ENCODE assay signal across 20 cellular contexts in genomic region chr6:111598211-111598610, GRCh38. TPM values are rescaled to one million over a fixed set of nuclear protein-coding genes. Genes with fewer than 3 reads are reported as not detected.
A peak's percentile ranks its signal among the peaks of the same experiment; 100 is the strongest.
DNase-seq lines count a peak whose midpoint lies in the region; ATAC-seq and TF ChIP-seq lines count a peak whose summit lies in the region.
"Had no signal": no experiment of that assay in that cellular context is flagged by ENCODE, and none has a peak within 500 bp of the region (broad histone marks: within the 10 kb centered on the region; RNA-seq: fewer than 3 reads in every experiment).

No MANE protein-coding gene starts in this region.

- DNase-seq in heart left ventricle (no peak), cardiac septum (ENCODE audit: low spot score) (no peak), esophagus squamous epithelium (lab: John Stamatoyannopoulos, UW) (no peak), vagina (ENCODE audit: extremely low spot score in 2 of 2) (no peak), GM13976 (ENCODE audit: low spot score) (no peak), GM23248 (no peak)
- DNase-seq in activated CD4-positive, alpha-beta T cell treated with anti-CD3 and anti-CD28 coated beads, Interleukin-2, amount 10 ng/mL, durations not matched to agents 7 days and 5 days: no peak
- DNase-seq: 8988T; activated CD4-positive, alpha-beta T cell treated with anti-CD3 and anti-CD28 coated beads, Interleukin-2, amount 50 U/mL, for 4 hours; BE2C; cerebellar nuclear complex; effector memory CD4-positive, alpha-beta T cell; hippocampal formation; NCI-H1417; NCI-H2171 treated with DMSO at 0.1 percent for 48 hours; NCI-H69; SHP77 treated with DMSO at 0.1 percent for 48 hours; thyroid gland had no signal

- no peaks in the 10 kb centered on the region for H3K9me2 ChIP-seq in GM23248 (ENCODE audit: insufficient read depth)

- no peak for ATAC-seq in heart left ventricle
- ATAC-seq: stimulated activated effector memory CD8-positive, alpha-beta T cell treated with anti-CD3 and anti-CD28 coated beads, Interleukin-12 subunit alpha, Interleukin-12 subunit beta, amount 100 ng/mL, for 72 hours had no signal

- in situ Hi-C loops in GM13976 (cut with MboI; ENCODE audit: low sequenced_read_pairs, unreplicated experiment) (no loop called here), GM23248 (cut with MboI) (no loop called here)

- TF ChIP-seq POLR2A in heart left ventricle (IDR thresholded peaks at IDR 0.05) (no peak), esophagus squamous epithelium (IDR thresholded peaks at IDR 0.05) (no peak), vagina (IDR thresholded peaks at IDR 0.05) (no peak)

- H3K27ac ChIP-seq in heart left ventricle: peak overlapping the region in 10 of 12 donors; percentile 46 to 99 (median 71)
- peak overlapping the region in 3 of 4 donors; percentile 62 to 99 (median 98) for H3K27ac ChIP-seq in esophagus squamous epithelium
- peak overlapping the region; percentile 80 for H3K27ac ChIP-seq in vagina
- H3K27ac ChIP-seq in GM23248: no peak overlapping the region

- H3K4me1 ChIP-seq in heart left ventricle (peaks cover 10 to 65% (median 55%) of the 10 kb centered on the region in 12 donors), esophagus squamous epithelium (peaks cover 22 to 85% (median 59%) of the 10 kb centered on the region in 3 donors), mucosa of stomach (ENCODE audit: control insufficient read depth, insufficient read depth, low read length) (peaks cover 65% of the 10 kb centered on the region), vagina (peaks cover 67% of the 10 kb centered on the region), GM23248 (ENCODE audit: insufficient read depth) (peaks cover 43% of the 10 kb centered on the region)

- no peak overlapping the region for H2AFZ ChIP-seq in GM23248

- H3K27me3 Mint-ChIP-seq in activated CD4-positive, alpha-beta T cell treated with anti-CD3 and anti-CD28 coated beads, Interleukin-2, amount 10 ng/mL, durations not matched to agents 7 days and 5 days: no peaks in the 10 kb centered on the region

- 42 to 70% (median 52%) methylated on average over 4 of the region's 4 CpGs for WGBS in heart left ventricle, 4 donors
- 65 to 71% methylated on average over 4 of the region's 4 CpGs for WGBS in esophagus squamous epithelium, 2 donors
- 74% methylated on average over 4 of the region's 4 CpGs for WGBS in GM23248 (ENCODE audit: low coverage in 1 of 2, low lambda C conversion rate in 2 of 2, missing lambda C conversion rate in 2 of 2), 2 experiments

- H3K9me3 Mint-ChIP-seq in activated CD4-positive, alpha-beta T cell treated with anti-CD3 and anti-CD28 coated beads, Interleukin-2, amount 10 ng/mL, durations not matched to agents 7 days and 5 days: no peaks in the 10 kb centered on the region
- H3K9me3 Mint-ChIP-seq: stimulated activated effector memory CD8-positive, alpha-beta T cell treated with anti-CD3 and anti-CD28 coated beads, Interleukin-12 subunit alpha, Interleukin-12 subunit beta, amount 100 ng/mL, for 72 hours had no signal

- H3K4me3 Mint-ChIP-seq in activated CD4-positive, alpha-beta T cell treated with anti-CD3 and anti-CD28 coated beads, Interleukin-2, amount 10 ng/mL, durations not matched to agents 7 days and 5 days: no peak overlapping the region
- H3K4me3 Mint-ChIP-seq: stimulated activated effector memory CD8-positive, alpha-beta T cell treated with anti-CD3 and anti-CD28 coated beads, Interleukin-12 subunit alpha, Interleukin-12 subunit beta, amount 100 ng/mL, for 72 hours had no signal

- H3K36me3 Mint-ChIP-seq in activated CD4-positive, alpha-beta T cell treated with anti-CD3 and anti-CD28 coated beads, Interleukin-2, amount 10 ng/mL, durations not matched to agents 7 days and 5 days (ENCODE audit: low read depth): peaks cover 15% of the 10 kb centered on the region

- CTCF ChIA-PET in activated CD4-positive, alpha-beta T cell treated with anti-CD3 and anti-CD28 coated beads, Interleukin-2, amount 10 ng/mL, durations not matched to agents 7 days and 5 days (lab: Charles Lee): interaction anchor here (0.6 kb wide), 1 partner anchor 44 kb away, joined by 3 read pairs; no protein-coding TSS in a partner anchor

- H3K27me3 ChIP-seq in heart left ventricle (no peaks in the 10 kb centered on the region), esophagus squamous epithelium (no peaks in the 10 kb centered on the region), mucosa of stomach (ENCODE audit: control insufficient read depth, insufficient read depth, low read length) (no peaks in the 10 kb centered on the region), vagina (no peaks in the 10 kb centered on the region), GM23248 (replicated peaks; ENCODE audit: insufficient read depth) (no peaks in the 10 kb centered on the region)
- H3K27me3 ChIP-seq: BE2C, thyroid gland had no signal

- POLR2A ChIA-PET in activated CD4-positive, alpha-beta T cell treated with anti-CD3 and anti-CD28 coated beads, Interleukin-2, amount 10 ng/mL, durations not matched to agents 7 days and 5 days (lab: Charles Lee): no interaction called here

- no peak overlapping the region for H3K4me3 ChIP-seq in heart left ventricle
- H3K4me3 ChIP-seq in esophagus squamous epithelium: no peak overlapping the region
- H3K4me3 ChIP-seq in mucosa of stomach (ENCODE audit: low read length): no peak overlapping the region
- no peak overlapping the region for H3K4me3 ChIP-seq in vagina
- H3K4me3 ChIP-seq in GM23248: no peak overlapping the region
- H3K4me3 ChIP-seq: thyroid gland had no signal

- H3K4me1 Mint-ChIP-seq in activated CD4-positive, alpha-beta T cell treated with anti-CD3 and anti-CD28 coated beads, Interleukin-2, amount 10 ng/mL, durations not matched to agents 7 days and 5 days: peaks cover 18% of the 10 kb centered on the region

- H3K9ac ChIP-seq in mucosa of stomach (ENCODE audit: low read length) (peak overlapping the region; percentile 35), GM23248 (no peak overlapping the region)

- intact Hi-C loops in heart left ventricle (cut with DNase I) (no loop called here), cardiac septum (cut with DNase I) (no loop called here), esophagus squamous epithelium (cut with DNase I) (no loop called here), vagina (cut with DNase I) (no loop called here)

- H3K36me3 ChIP-seq in heart left ventricle: peaks cover 0 to 3% (median 0%) of the 10 kb centered on the region in 9 donors
- H3K36me3 ChIP-seq in esophagus squamous epithelium: peaks cover 0 to 34% (median 0%) of the 10 kb centered on the region in 3 donors
- H3K36me3 ChIP-seq in mucosa of stomach (ENCODE audit: control insufficient read depth, insufficient read depth, low read length): no peaks in the 10 kb centered on the region
- no peaks in the 10 kb centered on the region for H3K36me3 ChIP-seq in vagina
- no peaks in the 10 kb centered on the region for H3K36me3 ChIP-seq in GM23248 (ENCODE audit: low read depth)
- H3K36me3 ChIP-seq: BE2C, thyroid gland had no signal

- no peaks in the 10 kb centered on the region for H4K20me1 ChIP-seq in GM23248 (ENCODE audit: insufficient read depth)

- no peak for TF ChIP-seq CTCF in heart left ventricle (IDR thresholded peaks at IDR 0.05)
- no peak for TF ChIP-seq CTCF in esophagus squamous epithelium (IDR thresholded peaks at IDR 0.05)
- no peak for TF ChIP-seq CTCF in vagina (IDR thresholded peaks at IDR 0.05)
- no peak for TF ChIP-seq CTCF in GM13976 (IDR thresholded peaks at IDR 0.05; ENCODE audit: borderline replicate concordance, control extremely low read depth, extremely low read depth, insufficient read depth, missing control alignments)

- no peak overlapping the region for H3K4me2 ChIP-seq in GM23248 (ENCODE audit: unreplicated experiment)

- H3K9me3 ChIP-seq in heart left ventricle (no peaks in the 10 kb centered on the region), esophagus squamous epithelium (no peaks in the 10 kb centered on the region), mucosa of stomach (ENCODE audit: control insufficient read depth, low read length) (no peaks in the 10 kb centered on the region), vagina (no peaks in the 10 kb centered on the region), GM23248 (ENCODE audit: low read depth) (no peaks in the 10 kb centered on the region)
- H3K9me3 ChIP-seq: BE2C, thyroid gland had no signal

- peaks cover 45% of the 10 kb centered on the region for H3F3A ChIP-seq in GM23248 (ENCODE audit: insufficient read depth)

- peaks cover 88% of the 10 kb centered on the region for H3K79me2 ChIP-seq in GM23248 (ENCODE audit: insufficient read depth)

- no peak overlapping the region for H3K27ac Mint-ChIP-seq in activated CD4-positive, alpha-beta T cell treated with anti-CD3 and anti-CD28 coated beads, Interleukin-2, amount 10 ng/mL, durations not matched to agents 7 days and 5 days
- H3K27ac Mint-ChIP-seq: stimulated activated effector memory CD8-positive, alpha-beta T cell treated with anti-CD3 and anti-CD28 coated beads, Interleukin-12 subunit alpha, Interleukin-12 subunit beta, amount 100 ng/mL, for 72 hours had no signal

RNA-seq across cellular contexts. Expression of gene TRAF3IP2, which starts 7.5 kb away (rescaled TPM):
- total RNA-seq in heart left ventricle (10 to 100 TPM in 8 of 9 donors, 1 to 10 TPM in 1; 7.4 to 19.4 (median 12.9) TPM), cardiac septum (6.5 TPM), esophagus squamous epithelium (10 to 100 TPM; 36.8 to 52.1 (median 46.7) TPM), vagina (35.1 TPM)
- polyA plus RNA-seq in heart left ventricle (10 to 100 TPM; 10.5 to 14.4 TPM), GM23248 (2016; fragmentation: Nextera tagmentation; extraction: Ambion mirVana) (38.7 and 40.7 TPM in 2 replicates)
- 10 to 100 TPM; 30.2 to 34.1 TPM for total RNA-seq in activated CD4-positive, alpha-beta T cell treated with anti-CD3 and anti-CD28 coated beads, Interleukin-2, amount 10 ng/mL, durations not matched to agents 7 days and 5 days
- total RNA-seq in GM23248 (2014; rRNA removed; shearing (Covaris generic)): 28.7 and 40.2 TPM in 2 replicates
